In genomic region chr4:100164808-100165760, GRCh38 we compare ENCODE assay signal across 12 cellular contexts.
"Had no signal": no experiment of that assay in that cellular context is flagged by ENCODE, and none has a peak within 500 bp of the region (broad histone marks: within the 10 kb centered on the region; RNA-seq: fewer than 3 reads in every experiment).

No MANE protein-coding gene starts in this region.

- H3K36me3 ChIP-seq: adrenal gland, neutrophil, thyroid gland had no signal

- H3K9me3 ChIP-seq: adrenal gland, neutrophil, thyroid gland had no signal

- H3K27me3 ChIP-seq: adrenal gland, neutrophil, thyroid gland had no signal

- H3K27ac ChIP-seq: adrenal gland, neutrophil, thyroid gland had no signal

- DNase-seq: activated CD4-positive, alpha-beta T cell treated with anti-CD3 and anti-CD28 coated beads, Interleukin-2, amount 50 U/mL, for 1 hour; activated naive CD4-positive, alpha-beta T cell treated with anti-CD3 and anti-CD28 coated beads, Interleukin-2, amount 10 ng/mL, durations not matched to agents 7 days and 5 days; activated T-cell treated with anti-CD3 and anti-CD28 coated beads, Interleukin-2, amount 50 U/mL, for 1 hour; adrenal gland; left colon; midbrain; stimulated activated CD4-positive, alpha-beta T cell treated with anti-CD3 and anti-CD28 coated beads, Interleukin-2, amount 100 ng/mL, for 48 hours; thyroid gland had no signal

- H3K4me1 ChIP-seq: adrenal gland had no signal

- ATAC-seq: activated CD4-positive, CD25-positive, alpha-beta regulatory T cell treated with anti-CD3 and anti-CD28 coated beads, Interleukin-2, amount 50 U/mL, for 24 hours; left colon; stimulated activated memory B cell treated with anti-CD40 and anti-IgM and Interleukin-4, amounts not matched to agents 10 μg/mL and 1 μg/mL and 100 μg/mL, for 72 hours had no signal

- H3K4me3 ChIP-seq: adrenal gland, lung, thyroid gland had no signal
